ENCODE assay signal across 9 cellular contexts in the genomic region with DNA sequence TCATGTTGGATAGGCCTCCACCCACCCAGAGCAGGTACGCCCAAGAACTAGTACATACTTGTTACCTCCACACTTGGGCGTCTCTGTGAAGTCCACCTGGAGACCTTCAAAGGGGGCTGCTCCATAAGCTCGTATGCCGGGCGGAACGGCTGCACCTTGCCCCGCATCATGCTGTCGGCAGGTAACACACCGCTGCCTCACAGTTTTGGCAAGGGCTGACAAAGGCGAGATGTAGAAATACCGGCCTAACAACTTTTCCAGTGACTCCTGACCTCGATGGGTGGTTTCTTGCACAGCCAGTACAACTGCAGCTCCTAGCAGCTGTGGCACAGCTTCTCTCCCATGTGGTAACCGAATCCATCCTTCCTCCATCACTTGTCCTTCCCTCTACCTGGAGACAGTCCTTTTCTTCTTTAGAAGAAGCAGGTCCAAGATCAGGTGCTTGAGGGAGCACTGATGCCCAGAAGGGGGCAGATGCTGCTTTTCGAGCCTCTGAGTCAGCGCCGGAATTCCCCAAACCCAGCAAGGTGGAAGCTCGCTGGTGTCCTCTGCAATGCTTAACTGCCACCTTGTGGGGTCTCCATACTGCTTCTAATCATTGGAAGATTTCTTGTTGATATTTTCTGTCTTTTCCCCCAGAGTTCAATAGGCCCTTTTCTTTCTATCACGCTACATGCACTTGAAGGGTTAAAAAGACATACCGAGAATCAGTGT. TPM values are rescaled to one million over a fixed set of nuclear protein-coding genes. Genes with fewer than 3 reads are reported as not detected.
A peak's percentile ranks its signal among the peaks of the same experiment; 100 is the strongest.
DNase-seq lines count a peak whose midpoint lies in the region; ATAC-seq, FAIRE-seq and TF ChIP-seq lines count a peak whose summit lies in the region.
"Not testable (repeated sequence)": the region's sequence is repeated elsewhere in the genome, so short reads cannot be mapped to it uniquely, and the experiment has no call there.
"Had no signal": no experiment of that assay in that cellular context is flagged by ENCODE, and none has a peak within 500 bp of the region (broad histone marks: within the 10 kb centered on the region; RNA-seq: fewer than 3 reads in every experiment).

No MANE protein-coding gene starts in this region.

- H3K27me3 ChIP-seq in DND-41 (ENCODE audit: insufficient read depth, low read length, poor library complexity); Karpas-422 (ENCODE audit: low read length); keratinocyte (ENCODE audit: control insufficient read depth, extremely low read depth, insufficient read depth, low read length): not testable (repeated sequence)

- H2AFZ ChIP-seq in DND-41 (ENCODE audit: low read depth, low read length); Karpas-422 (ENCODE audit: low read length); keratinocyte (ENCODE audit: control insufficient read depth, low read length): not testable (repeated sequence)

- not testable (repeated sequence) for H3K4me1 ChIP-seq in DND-41 (ENCODE audit: insufficient read depth, low read length); Karpas-422 (ENCODE audit: low read length); keratinocyte (ENCODE audit: control insufficient read depth, extremely low read depth, insufficient read depth, low read length)

- H3K9me2 ChIP-seq in Karpas-422 (replicated peaks; ENCODE audit: insufficient read depth, low read length), result not testable (repeated sequence)

- not testable (repeated sequence) for H3K27me3 Mint-ChIP-seq in chondrocyte (ENCODE audit: low read depth)

- peaks cover 10% of the 10 kb centered on the region for H3K4me1 Mint-ChIP-seq in chondrocyte (ENCODE audit: low read depth)

- not testable (repeated sequence) for H3K9me3 Mint-ChIP-seq in chondrocyte (ENCODE audit: low read depth)

- H3K27ac Mint-ChIP-seq in chondrocyte (ENCODE audit: unreplicated experiment), result not testable (repeated sequence)

- not testable (repeated sequence) for FAIRE-seq in keratinocyte (lab: Jason Lieb, UNC)

- not testable (repeated sequence) for H3K9me1 ChIP-seq in keratinocyte (ENCODE audit: control insufficient read depth, extremely low read depth, insufficient read depth, low read length)

- not testable (repeated sequence) for H3K4me3 ChIP-seq in DND-41 (ENCODE audit: low read depth in 1 of 2, low read length in 2 of 2); Karpas-422 (ENCODE audit: low read length); keratinocyte (ENCODE audit: control insufficient read depth in 2 of 3, extremely low read depth in 1 of 3, insufficient read depth in 2 of 3, low read depth in 1 of 3, low read length in 3 of 3)

- H3K4me2 ChIP-seq in DND-41 (ENCODE audit: insufficient read depth, low read length); Karpas-422 (ENCODE audit: low read depth, low read length, poor library complexity, severe bottlenecking): not testable (repeated sequence)
- peak overlapping the region; percentile 22 for H3K4me2 ChIP-seq in keratinocyte (ENCODE audit: control insufficient read depth, extremely low read depth, insufficient read depth, low read depth, low read length)

- peak; percentile 35 for TF ChIP-seq CTCF in DND-41 (IDR thresholded peaks at IDR 0.05; ENCODE audit: borderline replicate concordance, extremely low read depth, low read length, poor library complexity, severe bottlenecking)
- peak; percentile 73 for TF ChIP-seq CTCF in chondrocyte (IDR thresholded peaks at IDR 0.05)
- peak in 2 of 3 experiments; percentile 29 to 31 for TF ChIP-seq CTCF in keratinocyte (optimal IDR thresholded peaks at IDR 0.05 in 1 of 3, IDR thresholded peaks at IDR 0.05 in 1 of 3, conservative IDR thresholded peaks at IDR 0.05 in 1 of 3; ENCODE audit: extremely low read depth in 1 of 3, insufficient read depth in 2 of 3, low read length in 3 of 3)

- DNase-seq in DND-41 (peak; percentile 30), Karpas-422 (peak; percentile 47), SW480 (ENCODE audit: low spot score) (peak; percentile 6), keratinocyte (ENCODE audit: low read depth, low spot score) (peak; percentile 4), smooth muscle cell of the brain vasculature (ENCODE audit: low read depth, low spot score) (peak; percentile 7)
- peak; percentile 34 for DNase-seq in activated T-cell treated with anti-CD3 and anti-CD28 coated beads, Interleukin-2, amount 50 U/mL, for 1 hour
- not testable (repeated sequence) for DNase-seq in chondrocyte (ENCODE audit: low spot score)
- peak; percentile 72 for DNase-seq in stimulated activated naive CD8-positive, alpha-beta T cell treated with anti-CD3 and anti-CD28 coated beads, Interleukin-15, Interleukin-2, amounts not matched to agents 100 U/mL and 50 U/mL, for 24 hours

- H3K9me3 ChIP-seq in DND-41 (ENCODE audit: insufficient read depth, low read length, severe bottlenecking); Karpas-422 (ENCODE audit: low read length); keratinocyte (ENCODE audit: control insufficient read depth, low read depth, low read length): not testable (repeated sequence)

- H4K20me1 ChIP-seq in DND-41 (ENCODE audit: insufficient read depth, low read length); Karpas-422 (ENCODE audit: insufficient read depth, low read depth, low read length); keratinocyte (ENCODE audit: control insufficient read depth, extremely low read depth, insufficient read depth, low read length): not testable (repeated sequence)

- H3K9ac ChIP-seq in DND-41 (ENCODE audit: low read depth, low read length); Karpas-422 (ENCODE audit: low read length); keratinocyte (ENCODE audit: control insufficient read depth, extremely low read depth, insufficient read depth, low read length): not testable (repeated sequence)

- not testable (repeated sequence) for H3K27ac ChIP-seq in DND-41 (ENCODE audit: low read length); Karpas-422 (ENCODE audit: low read length); keratinocyte (ENCODE audit: control insufficient read depth, insufficient read depth, low read length)

- H3K4me3 Mint-ChIP-seq in chondrocyte (ENCODE audit: unreplicated experiment), result not testable (repeated sequence)

- not testable (repeated sequence) for H3K79me2 ChIP-seq in DND-41 (ENCODE audit: insufficient read depth, low read length); Karpas-422 (ENCODE audit: low read length); keratinocyte (ENCODE audit: control insufficient read depth, insufficient read depth, low read length)

- H3K36me3 Mint-ChIP-seq in chondrocyte (ENCODE audit: low read depth), result not testable (repeated sequence)

- dilution Hi-C loops in keratinocyte (cut with MboI; ENCODE audit: extremely low pct_ligation_motif_present, low sequenced_read_pairs), result not testable (repeated sequence)

- not testable (repeated sequence) for H3K36me3 ChIP-seq in DND-41 (ENCODE audit: insufficient read depth, low read length); Karpas-422 (ENCODE audit: insufficient read depth, low read length); keratinocyte (ENCODE audit: control insufficient read depth in 2 of 2, extremely low read depth in 1 of 2, insufficient read depth in 2 of 2, low read length in 2 of 2)

- ATAC-seq in DND-41 (ENCODE audit: insufficient read depth, low read depth); stimulated activated naive CD8-positive, alpha-beta T cell treated with anti-CD3 and anti-CD28 coated beads, Interleukin-15, Interleukin-2, amounts not matched to agents 100 U/mL and 50 U/mL, for 24 hours: not testable (repeated sequence)

RNA-seq across cellular contexts. Expression of a gene that starts 32.0 kb away (rescaled TPM):
- total RNA-seq in Karpas-422 (2014; rRNA removed; shearing (Covaris generic); ENCODE audit: low replicate concordance), result 2.6 TPM in 1 of 2 replicates, not detected in the other
- not detected in 3 replicates for total RNA-seq in chondrocyte
- 0.32 to 0.33 TPM in 2 of 3 replicates, not detected in the other for polyA plus RNA-seq in keratinocyte
- polyA plus RNA-seq in keratinocyte (2011; ENCODE audit: low read depth), result 1.1 TPM
- 0.34 TPM in 1 of 2 replicates, not detected in the other for polyA plus RNA-seq in keratinocyte (2011; cell fraction: cytosol; rRNA removed)
- 0.80 TPM in 1 of 2 replicates, not detected in the other for polyA plus RNA-seq in keratinocyte (2011; cell fraction: nucleus; rRNA removed)
- not detected in 2 replicates for polyA plus RNA-seq in keratinocyte (2012; ENCODE audit: low replicate concordance)
- polyA minus RNA-seq in keratinocyte, result not detected in 3 replicates
- not detected for polyA minus RNA-seq in keratinocyte (2011; cell fraction: cytosol; rRNA and poly(A)+ RNA removed)
- not detected in 2 replicates for polyA minus RNA-seq in keratinocyte (2011; cell fraction: nucleus; rRNA and poly(A)+ RNA removed)
- total RNA-seq: left cardiac atrium had no signal

RNA-seq across cellular contexts. Expression of a gene that starts 37.3 kb away (rescaled TPM):
- 15.8 and 19.6 TPM in 2 replicates for total RNA-seq in Karpas-422 (2014; rRNA removed; shearing (Covaris generic); ENCODE audit: low replicate concordance)
- 7.1 to 7.4 TPM (median 7.4 TPM) in 3 replicates for total RNA-seq in chondrocyte
- 4.1 to 9.1 TPM (median 4.6 TPM) in 3 replicates for polyA plus RNA-seq in keratinocyte
- 7.8 TPM for polyA plus RNA-seq in keratinocyte (2011; ENCODE audit: low read depth)
- 2.6 and 3.9 TPM in 2 replicates for polyA plus RNA-seq in keratinocyte (2011; cell fraction: cytosol; rRNA removed)
- 7.1 and 7.8 TPM in 2 replicates for polyA plus RNA-seq in keratinocyte (2011; cell fraction: nucleus; rRNA removed)
- polyA plus RNA-seq in keratinocyte (2012; ENCODE audit: low replicate concordance), result 3.7 and 4.1 TPM in 2 replicates
- polyA minus RNA-seq in keratinocyte, result 1.7 to 6.1 TPM (median 2.4 TPM) in 3 replicates
- 1.9 TPM for polyA minus RNA-seq in keratinocyte (2011; cell fraction: cytosol; rRNA and poly(A)+ RNA removed)
- polyA minus RNA-seq in keratinocyte (2011; cell fraction: nucleus; rRNA and poly(A)+ RNA removed), result 3.5 and 8.3 TPM in 2 replicates

RNA-seq across cellular contexts. Expression of a gene that starts 52.5 kb away (rescaled TPM):
- not detected in 2 replicates for total RNA-seq in Karpas-422 (2014; rRNA removed; shearing (Covaris generic); ENCODE audit: low replicate concordance)
- total RNA-seq in chondrocyte, result 1.9 to 3.4 TPM (median 2.1 TPM) in 3 replicates
- 0.31 to 0.54 TPM (median 0.40 TPM) in 3 replicates for polyA plus RNA-seq in keratinocyte
- not detected for polyA plus RNA-seq in keratinocyte (2011; ENCODE audit: low read depth)
- 0.21 and 0.22 TPM in 2 replicates for polyA plus RNA-seq in keratinocyte (2011; cell fraction: cytosol; rRNA removed)
- polyA plus RNA-seq in keratinocyte (2011; cell fraction: nucleus; rRNA removed), result 0.24 and 0.57 TPM in 2 replicates
- 0.28 and 0.55 TPM in 2 replicates for polyA plus RNA-seq in keratinocyte (2012; ENCODE audit: low replicate concordance)
- 0.16 to 0.33 TPM in 2 of 3 replicates, not detected in the other for polyA minus RNA-seq in keratinocyte
- not detected for polyA minus RNA-seq in keratinocyte (2011; cell fraction: cytosol; rRNA and poly(A)+ RNA removed)
- not detected in 2 replicates for polyA minus RNA-seq in keratinocyte (2011; cell fraction: nucleus; rRNA and poly(A)+ RNA removed)
